17 cellular contexts compared by ENCODE assay signal in genomic region chr7:12942599-12942998, GRCh38.
DNase-seq lines count a peak whose midpoint lies in the region; ATAC-seq, FAIRE-seq and TF ChIP-seq lines count a peak whose summit lies in the region.
"Had no signal": no experiment of that assay in that cellular context is flagged by ENCODE, and none has a peak within 500 bp of the region (broad histone marks: within the 10 kb centered on the region; RNA-seq: fewer than 3 reads in every experiment).

No MANE protein-coding gene starts in this region.

- no peaks in the 10 kb centered on the region for H3K36me3 ChIP-seq in adipocyte (ENCODE audit: control insufficient read depth, insufficient read depth, low read length, severe bottlenecking)
- H3K36me3 ChIP-seq: adrenal gland, neural progenitor cell, vagina had no signal

- H3K9me3 ChIP-seq in A549 = peaks cover 6% of the 10 kb centered on the region; the same call in 1 of the 3 replicates
- H3K9me3 ChIP-seq in adipocyte (ENCODE audit: control insufficient read depth, low read length) = peaks cover 4% of the 10 kb centered on the region
- H3K9me3 ChIP-seq: adrenal gland, vagina had no signal

- ATAC-seq in A549 (peak in 1 of 2 experiments; percentile 60; a peak in 4 of 6 replicates), GM19452 (IDR thresholded peaks at IDR 0.05; ENCODE audit: unreplicated experiment) (no peak), HG03139 (IDR thresholded peaks at IDR 0.05; ENCODE audit: unreplicated experiment) (no peak)
- no peak for ATAC-seq in activated T-helper 17 cell treated with anti-CD3 and anti-CD28 coated beads, Interleukin-2, amount 50 U/mL, for 72 hours (replicated peaks)

- POLR2A ChIA-PET in A549 (lab: Yijun Ruan, JAX) = no interaction called here

- no peaks in the 10 kb centered on the region for H3K36me3 Mint-ChIP-seq in activated T-helper 17 cell treated with anti-CD3 and anti-CD28 coated beads, Interleukin-2, amount 50 U/mL, for 72 hours (ENCODE audit: low read depth)
- H3K36me3 Mint-ChIP-seq in T-helper 2 cell treated with Interferon-gamma antibody and Interleukin-4, amounts not matched to agents 5 μg/mL and 100 μg/mL, for 36 hours (ENCODE audit: low read depth) = no peaks in the 10 kb centered on the region

- H3K27me3 ChIP-seq in adipocyte (replicated peaks; ENCODE audit: control insufficient read depth, insufficient read depth, low read length) = no peaks in the 10 kb centered on the region
- H3K27me3 ChIP-seq: adrenal gland, neural progenitor cell, vagina had no signal

- no peak overlapping the region for H3K4me3 ChIP-seq in A549
- H3K4me3 ChIP-seq in adipocyte (ENCODE audit: low read length) = no peak overlapping the region
- H3K4me3 ChIP-seq: adrenal gland, neural progenitor cell, vagina had no signal

- H3K4me2 ChIP-seq in A549 = peak overlapping the region; percentile 65
- H3K4me2 ChIP-seq: neural progenitor cell had no signal

- no peak overlapping the region for H3K4me3 Mint-ChIP-seq in activated T-helper 17 cell treated with anti-CD3 and anti-CD28 coated beads, Interleukin-2, amount 50 U/mL, for 72 hours
- no peak overlapping the region for H3K4me3 Mint-ChIP-seq in T-helper 2 cell treated with Interferon-gamma antibody and Interleukin-4, amounts not matched to agents 5 μg/mL and 100 μg/mL, for 36 hours
- H3K4me3 Mint-ChIP-seq: neural progenitor cell had no signal

- FAIRE-seq in A549 (lab: Jason Lieb, UNC) = peak; percentile 67
- FAIRE-seq: H54 had no signal

- no peaks in the 10 kb centered on the region for H3K4me1 Mint-ChIP-seq in activated T-helper 17 cell treated with anti-CD3 and anti-CD28 coated beads, Interleukin-2, amount 50 U/mL, for 72 hours
- no peaks in the 10 kb centered on the region for H3K4me1 Mint-ChIP-seq in T-helper 2 cell treated with Interferon-gamma antibody and Interleukin-4, amounts not matched to agents 5 μg/mL and 100 μg/mL, for 36 hours (ENCODE audit: low read depth)
- H3K4me1 Mint-ChIP-seq: neural progenitor cell had no signal

- H3K4me1 ChIP-seq in A549 (peaks cover 24% of the 10 kb centered on the region), adipocyte (ENCODE audit: control insufficient read depth, insufficient read depth, low read length) (no peaks in the 10 kb centered on the region)
- H3K4me1 ChIP-seq: adrenal gland, neural progenitor cell, vagina had no signal

- no peaks in the 10 kb centered on the region for H3K27me3 Mint-ChIP-seq in activated T-helper 17 cell treated with anti-CD3 and anti-CD28 coated beads, Interleukin-2, amount 50 U/mL, for 72 hours
- H3K27me3 Mint-ChIP-seq in T-helper 2 cell treated with Interferon-gamma antibody and Interleukin-4, amounts not matched to agents 5 μg/mL and 100 μg/mL, for 36 hours (ENCODE audit: low read depth) = no peaks in the 10 kb centered on the region

- DNase-seq in A549 (ENCODE audit: low read depth in 1 of 2, low spot score in 1 of 2) (peak in 1 of 2 experiments; percentile 45), NCI-H1417 (lab: John Stamatoyannopoulos, UW) (peak in 2 of 3 experiments; percentile 34 to 40), adipocyte (ENCODE audit: low read depth) (peak; percentile 6), left kidney (ENCODE audit: low read depth, low spot score) (peak; percentile 52)
- DNase-seq in T-helper 2 cell treated with Interferon-gamma antibody and Interleukin-4, amounts not matched to agents 5 μg/mL and 100 μg/mL, for 36 hours (ENCODE audit: low spot score) = no peak
- DNase-seq: adrenal gland; foreskin melanocyte; IMR-90; islet precursor cell; stimulated activated CD8-positive, alpha-beta memory T cell treated with anti-CD3 and anti-CD28 coated beads, Interleukin-4, amount 100 ng/mL, for 48 hours had no signal

- TF ChIP-seq RAD21 in A549 (conservative IDR thresholded peaks at IDR 0.05 in 1 of 2, IDR thresholded peaks at IDR 0.05 in 1 of 2) = 0 out of 5 replicates have a peak, but pooled peaks of 1 of the 2 experiments have one; percentile 23

- no peak for TF ChIP-seq POLR2A in A549 (IDR thresholded peaks at IDR 0.05; ENCODE audit: low read length)

- WGBS in A549 (ENCODE audit: missing lambda C conversion rate) = 18% methylated on average over 3 of the region's 3 CpGs

- TF ChIP-seq EP300 in A549 (IDR thresholded peaks at IDR 0.05) = no peak

- no peak overlapping the region for H3K27ac ChIP-seq in A549
- H3K27ac ChIP-seq: adrenal gland, neural progenitor cell, RWPE1, vagina had no signal

- H3K9ac ChIP-seq in adipocyte (ENCODE audit: low read length) = no peak overlapping the region
- H3K9ac ChIP-seq: neural progenitor cell had no signal

- H3K9me3 Mint-ChIP-seq in activated T-helper 17 cell treated with anti-CD3 and anti-CD28 coated beads, Interleukin-2, amount 50 U/mL, for 72 hours = no peaks in the 10 kb centered on the region
- H3K9me3 Mint-ChIP-seq in T-helper 2 cell treated with Interferon-gamma antibody and Interleukin-4, amounts not matched to agents 5 μg/mL and 100 μg/mL, for 36 hours = peaks cover 3% of the 10 kb centered on the region

- no peak overlapping the region for H3K27ac Mint-ChIP-seq in activated T-helper 17 cell treated with anti-CD3 and anti-CD28 coated beads, Interleukin-2, amount 50 U/mL, for 72 hours
- H3K27ac Mint-ChIP-seq in T-helper 2 cell treated with Interferon-gamma antibody and Interleukin-4, amounts not matched to agents 5 μg/mL and 100 μg/mL, for 36 hours = no peak overlapping the region
- H3K27ac Mint-ChIP-seq: neural progenitor cell had no signal

- CTCF ChIA-PET in A549 (lab: Yijun Ruan, JAX) = interaction anchor here (1.1 kb wide), 1 partner anchor 256 kb away, joined by 4 read pairs; no protein-coding TSS in a partner anchor

- TF ChIP-seq CTCF in A549 (IDR thresholded peaks at IDR 0.05) = no peak

TF ChIP-seq in A549, 52 proteins besides CTCF, POLR2A, EP300 and RAD21:
- no peak for TF ChIP-seq HOXA7 (CRISPR knock-in tag; IDR thresholded peaks at IDR 0.05)
- peak; percentile 38; the same call in 1 of the 2 replicates for TF ChIP-seq JUNB (IDR thresholded peaks at IDR 0.05)
- TF ChIP-seq JUN (IDR thresholded peaks at IDR 0.05) = 0 out of 5 replicates have a peak, but pooled peaks of 1 of the 2 experiments have one; percentile 35
- no peak for TF ChIP-seq CHD4 (IDR thresholded peaks at IDR 0.05; ENCODE audit: borderline replicate concordance)
- no peak for TF ChIP-seq HEYL (CRISPR knock-in tag; IDR thresholded peaks at IDR 0.05)
- TF ChIP-seq, protein P1, sequence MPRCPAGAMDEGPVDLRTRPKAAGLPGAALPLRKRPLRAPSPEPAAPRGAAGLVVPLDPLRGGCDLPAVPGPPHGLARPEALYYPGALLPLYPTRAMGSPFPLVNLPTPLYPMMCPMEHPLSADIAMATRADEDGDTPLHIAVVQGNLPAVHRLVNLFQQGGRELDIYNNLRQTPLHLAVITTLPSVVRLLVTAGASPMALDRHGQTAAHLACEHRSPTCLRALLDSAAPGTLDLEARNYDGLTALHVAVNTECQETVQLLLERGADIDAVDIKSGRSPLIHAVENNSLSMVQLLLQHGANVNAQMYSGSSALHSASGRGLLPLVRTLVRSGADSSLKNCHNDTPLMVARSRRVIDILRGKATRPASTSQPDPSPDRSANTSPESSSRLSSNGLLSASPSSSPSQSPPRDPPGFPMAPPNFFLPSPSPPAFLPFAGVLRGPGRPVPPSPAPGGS (IDR thresholded peaks at IDR 0.05) = 0 out of 3 replicates have a peak, but pooled peaks have one; percentile 39
- TF ChIP-seq RNF2 (IDR thresholded peaks at IDR 0.05; ENCODE audit: borderline replicate concordance, low read depth) = no peak
- TF ChIP-seq SMC3 (IDR thresholded peaks at IDR 0.05) = no peak
- no peak for TF ChIP-seq FOSL2 (IDR thresholded peaks at IDR 0.05)
- TF ChIP-seq FOSL2 (CRISPR knock-in tag; IDR thresholded peaks at IDR 0.05) = peak; percentile 25; the same call in 1 of the 2 replicates
- TF ChIP-seq GATA3 (IDR thresholded peaks at IDR 0.05; ENCODE audit: borderline replicate concordance) = peak; percentile 79
- TF ChIP-seq MAFK (IDR thresholded peaks at IDR 0.05; ENCODE audit: partially characterized antibody) = peak; percentile 82
- no peak for TF ChIP-seq ZSCAN20 (CRISPR knock-in tag; IDR thresholded peaks at IDR 0.05)
- TF ChIP-seq HDAC2 (IDR thresholded peaks at IDR 0.05) = no peak
TF ChIP-seq in A549: peak in this region for 6.
